In genomic region chr6:43339168-43339567, GRCh38 we compare ENCODE assay signal across 13 cellular contexts. TPM values are rescaled to one million over a fixed set of nuclear protein-coding genes. Genes with fewer than 3 reads are reported as not detected.
DNase-seq lines count a peak whose midpoint lies in the region; ATAC-seq and TF ChIP-seq lines count a peak whose summit lies in the region.
"Had no signal": no experiment of that assay in that cellular context is flagged by ENCODE, and none has a peak within 500 bp of the region (broad histone marks: within the 10 kb centered on the region; RNA-seq: fewer than 3 reads in every experiment).

No MANE protein-coding gene starts in this region.

- no peaks in the 10 kb centered on the region for H3K27me3 ChIP-seq in OCI-LY3 (ENCODE audit: low read depth, low read length)
- H3K27me3 ChIP-seq: heart right ventricle had no signal

- DNase-seq in mesothelial cell of epicardium (ENCODE audit: low spot score in 2 of 2, unreplicated experiment in 2 of 2), result no peak
- DNase-seq in AG20443 (ENCODE audit: low spot score), result no peak
- no peak for DNase-seq in NCI-H345 treated with DMSO at 0.1 percent for 48 hours (lab: John Stamatoyannopoulos, UW; ENCODE audit: unreplicated experiment)
- no peak for DNase-seq in glomerular visceral epithelial cell (ENCODE audit: extremely low spot score)
- DNase-seq: activated CD8-positive, alpha-beta memory T cell treated with anti-CD3 and anti-CD28 coated beads, Interleukin-2, amount 50 U/mL, for 48 hours; CD8-positive, alpha-beta memory T cell; heart right ventricle; NCI-H510A had no signal

- H3K27ac ChIP-seq in OCI-LY3 (ENCODE audit: low read length), result peak overlapping the region; percentile 98
- H3K27ac ChIP-seq: heart right ventricle had no signal

- no peaks in the 10 kb centered on the region for H3K9me3 Mint-ChIP-seq in mesothelial cell of epicardium
- H3K9me3 Mint-ChIP-seq: CD8-positive, alpha-beta memory T cell had no signal

- H2AFZ ChIP-seq in OCI-LY3 (ENCODE audit: low read depth, low read length), result no peak overlapping the region

- peaks cover 66% of the 10 kb centered on the region for H3K4me1 ChIP-seq in OCI-LY3 (ENCODE audit: low read length)

- peak overlapping the region; percentile 75 for H3K4me2 ChIP-seq in OCI-LY3 (ENCODE audit: low read length)

- H3K9ac ChIP-seq in OCI-LY3 (ENCODE audit: low read length), result peak overlapping the region; percentile 73

- H3K4me3 Mint-ChIP-seq in mesothelial cell of epicardium, result no peak overlapping the region
- H3K4me3 Mint-ChIP-seq: CD8-positive, alpha-beta memory T cell had no signal

- H3K36me3 ChIP-seq in OCI-LY3 (replicated peaks; ENCODE audit: low read depth, low read length), result peaks cover 70% of the 10 kb centered on the region

- peaks cover 6% of the 10 kb centered on the region for H3K4me1 Mint-ChIP-seq in mesothelial cell of epicardium
- H3K4me1 Mint-ChIP-seq: CD8-positive, alpha-beta memory T cell had no signal

- H3K79me2 ChIP-seq in OCI-LY3 (ENCODE audit: low read length), result peaks cover 15% of the 10 kb centered on the region

- TF ChIP-seq CTCF in OCI-LY3 (IDR thresholded peaks at IDR 0.05; ENCODE audit: low read depth, low read length), result no peak
- no peak for TF ChIP-seq CTCF in mesothelial cell of epicardium (IDR thresholded peaks at IDR 0.05; ENCODE audit: unreplicated experiment)

- H3K9me3 ChIP-seq in OCI-LY3 (ENCODE audit: insufficient read depth, low read length), result no peaks in the 10 kb centered on the region
- H3K9me3 ChIP-seq: heart right ventricle had no signal

- H3K4me3 ChIP-seq in OCI-LY3 (ENCODE audit: low read length), result peak overlapping the region; percentile 52
- H3K4me3 ChIP-seq: heart right ventricle had no signal

- H3K27me3 Mint-ChIP-seq in mesothelial cell of epicardium (ENCODE audit: low read depth), result no peaks in the 10 kb centered on the region
- H3K27me3 Mint-ChIP-seq: CD8-positive, alpha-beta memory T cell had no signal

- no peaks in the 10 kb centered on the region for H4K20me1 ChIP-seq in OCI-LY3 (ENCODE audit: insufficient read depth, low read length)

- H3K36me3 Mint-ChIP-seq in mesothelial cell of epicardium, result peaks cover 36% of the 10 kb centered on the region

- ATAC-seq in GM18517 (IDR thresholded peaks at IDR 0.05; ENCODE audit: unreplicated experiment) (peak; percentile 69), GM21381 (IDR thresholded peaks at IDR 0.05; ENCODE audit: unreplicated experiment) (peak; percentile 77), HG02981 (IDR thresholded peaks at IDR 0.05; ENCODE audit: unreplicated experiment) (peak; percentile 84)
- ATAC-seq: heart right ventricle had no signal

- no peak overlapping the region for H3K27ac Mint-ChIP-seq in mesothelial cell of epicardium

RNA-seq across cellular contexts. Expression of gene ZNF318, which starts 30.3 kb away (rescaled TPM):
- total RNA-seq in mesothelial cell of epicardium, result 26.9 to 29.0 TPM (median 28.1 TPM) in 3 replicates

RNA-seq across cellular contexts. Expression of gene CRIP3, which starts 30.5 kb away (rescaled TPM):
- total RNA-seq in mesothelial cell of epicardium, result 2.2 to 3.4 TPM (median 2.9 TPM) in 3 replicates

RNA-seq across cellular contexts. Expression of gene SLC22A7, which starts 41.1 kb away (rescaled TPM):
- not detected in 3 replicates for total RNA-seq in mesothelial cell of epicardium
- total RNA-seq: CD8-positive, alpha-beta memory T cell; lower leg skin had no signal
